ENCODE assay signal across 16 cellular contexts in the genomic region with DNA sequence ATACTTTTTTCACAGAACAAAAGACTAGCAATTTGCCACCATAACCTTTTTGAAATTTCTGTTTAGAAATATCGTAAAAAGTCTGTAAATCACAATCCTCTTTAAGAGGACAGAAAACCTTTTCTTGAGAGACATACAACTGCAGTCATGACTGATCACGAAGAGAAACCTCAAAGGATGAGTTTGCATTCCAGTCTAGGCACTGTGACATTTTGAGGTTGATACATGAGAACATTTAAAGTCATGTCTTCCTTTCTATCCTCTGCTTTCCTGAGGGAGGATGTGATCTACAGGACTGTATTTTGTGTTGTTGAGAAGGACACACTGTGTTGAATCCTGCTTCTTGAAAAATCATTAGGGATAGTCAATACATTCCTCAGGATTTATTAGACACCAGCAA.
"Had no signal": no experiment of that assay in that cellular context is flagged by ENCODE, and none has a peak within 500 bp of the region (broad histone marks: within the 10 kb centered on the region; RNA-seq: fewer than 3 reads in every experiment).

No MANE protein-coding gene starts in this region.

- H3K36me3 Mint-ChIP-seq: activated naive CD8-positive, alpha-beta T cell treated with anti-CD3 and anti-CD28 coated beads, Interleukin-2, amount 10 ng/mL, durations not matched to agents 7 days and 5 days; naive thymus-derived CD4-positive, alpha-beta T cell; stimulated activated naive B cell treated with anti-CD40 and anti-IgM and Interleukin-4, amounts not matched to agents 10 μg/mL and 1 μg/mL and 100 μg/mL, for 72 hours had no signal

- H3K27me3 Mint-ChIP-seq: activated CD4-positive, alpha-beta T cell treated with anti-CD3 and anti-CD28 coated beads, Interleukin-2, amount 10 ng/mL, durations not matched to agents 7 days and 5 days; activated naive CD8-positive, alpha-beta T cell treated with anti-CD3 and anti-CD28 coated beads, Interleukin-2, amount 10 ng/mL, durations not matched to agents 7 days and 5 days; naive thymus-derived CD4-positive, alpha-beta T cell; stimulated activated naive B cell treated with anti-CD40 and anti-IgM and Interleukin-4, amounts not matched to agents 10 μg/mL and 1 μg/mL and 100 μg/mL, for 72 hours had no signal

- ATAC-seq: gastroesophageal sphincter; naive thymus-derived CD4-positive, alpha-beta T cell; stimulated activated naive B cell treated with anti-CD40 and anti-IgM and Interleukin-4, amounts not matched to agents 10 μg/mL and 1 μg/mL and 100 μg/mL, for 72 hours had no signal

- H3K36me3 ChIP-seq: gastroesophageal sphincter, transverse colon, vagina had no signal

- DNase-seq: activated CD4-positive, alpha-beta T cell treated with anti-CD3 and anti-CD28 coated beads, Interleukin-2, amount 10 ng/mL, durations not matched to agents 7 days and 5 days; activated CD4-positive, CD25-positive, alpha-beta regulatory T cell; activated CD8-positive, alpha-beta memory T cell treated with anti-CD3 and anti-CD28 coated beads for 24 hours; activated naive CD4-positive, alpha-beta T cell; activated naive CD8-positive, alpha-beta T cell treated with anti-CD3 and anti-CD28 coated beads, Interleukin-2, amount 10 ng/mL, durations not matched to agents 7 days and 5 days; anterior cingulate cortex; islet precursor cell; naive thymus-derived CD4-positive, alpha-beta T cell; stimulated activated CD4-positive, alpha-beta T cell treated with anti-CD3 and anti-CD28 coated beads, Interleukin-2, amount 100 ng/mL, for 48 hours; stimulated activated naive B cell treated with anti-CD40 and anti-IgM and Interleukin-4, amounts not matched to agents 10 μg/mL and 1 μg/mL and 100 μg/mL, for 72 hours; substantia nigra; transverse colon had no signal

- H3K9me3 ChIP-seq: transverse colon, vagina had no signal

- H3K9ac ChIP-seq: parathyroid adenoma had no signal

- H3K4me1 Mint-ChIP-seq: activated CD4-positive, alpha-beta T cell treated with anti-CD3 and anti-CD28 coated beads, Interleukin-2, amount 10 ng/mL, durations not matched to agents 7 days and 5 days; activated naive CD8-positive, alpha-beta T cell treated with anti-CD3 and anti-CD28 coated beads, Interleukin-2, amount 10 ng/mL, durations not matched to agents 7 days and 5 days; naive thymus-derived CD4-positive, alpha-beta T cell; stimulated activated naive B cell treated with anti-CD40 and anti-IgM and Interleukin-4, amounts not matched to agents 10 μg/mL and 1 μg/mL and 100 μg/mL, for 72 hours had no signal

- H3K27ac ChIP-seq: epithelial cell of prostate, gastroesophageal sphincter, parathyroid adenoma, transverse colon, vagina had no signal

- H2AFZ ChIP-seq: parathyroid adenoma had no signal

- H3K4me3 Mint-ChIP-seq: activated CD4-positive, alpha-beta T cell treated with anti-CD3 and anti-CD28 coated beads, Interleukin-2, amount 10 ng/mL, durations not matched to agents 7 days and 5 days; activated naive CD8-positive, alpha-beta T cell treated with anti-CD3 and anti-CD28 coated beads, Interleukin-2, amount 10 ng/mL, durations not matched to agents 7 days and 5 days; naive thymus-derived CD4-positive, alpha-beta T cell; stimulated activated naive B cell treated with anti-CD40 and anti-IgM and Interleukin-4, amounts not matched to agents 10 μg/mL and 1 μg/mL and 100 μg/mL, for 72 hours had no signal

- H3K27me3 ChIP-seq: gastroesophageal sphincter, transverse colon, vagina had no signal

- H3K4me1 ChIP-seq: gastroesophageal sphincter, parathyroid adenoma, transverse colon, vagina had no signal

- H3K79me2 ChIP-seq: parathyroid adenoma had no signal

- H3K9me3 Mint-ChIP-seq: activated naive CD8-positive, alpha-beta T cell treated with anti-CD3 and anti-CD28 coated beads, Interleukin-2, amount 10 ng/mL, durations not matched to agents 7 days and 5 days; stimulated activated naive B cell treated with anti-CD40 and anti-IgM and Interleukin-4, amounts not matched to agents 10 μg/mL and 1 μg/mL and 100 μg/mL, for 72 hours had no signal

- H3K27ac Mint-ChIP-seq: activated CD4-positive, alpha-beta T cell treated with anti-CD3 and anti-CD28 coated beads, Interleukin-2, amount 10 ng/mL, durations not matched to agents 7 days and 5 days; activated naive CD8-positive, alpha-beta T cell treated with anti-CD3 and anti-CD28 coated beads, Interleukin-2, amount 10 ng/mL, durations not matched to agents 7 days and 5 days; naive thymus-derived CD4-positive, alpha-beta T cell; stimulated activated naive B cell treated with anti-CD40 and anti-IgM and Interleukin-4, amounts not matched to agents 10 μg/mL and 1 μg/mL and 100 μg/mL, for 72 hours had no signal

- H3K4me3 ChIP-seq: gastroesophageal sphincter, transverse colon, vagina had no signal
